In the genomic region with DNA sequence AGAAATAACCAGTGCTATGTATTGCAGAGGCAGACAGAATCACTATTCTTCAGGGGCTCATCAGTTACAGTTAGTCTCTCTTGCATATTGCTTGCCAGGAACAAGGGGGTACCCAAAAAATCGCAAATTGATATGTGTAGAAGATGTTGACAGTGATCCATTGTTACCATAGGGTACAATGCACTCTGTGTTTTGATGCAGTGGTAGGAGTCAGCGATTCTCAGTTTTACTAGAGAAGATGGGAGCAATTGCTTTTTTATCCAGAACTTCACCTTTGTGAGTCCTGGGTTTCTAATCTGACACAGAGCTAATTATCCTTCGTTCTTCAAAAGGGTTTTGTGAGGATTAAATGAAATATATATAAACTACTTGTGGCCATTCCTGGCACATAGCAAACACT, we compare ENCODE assay signal across 15 cellular contexts.
A peak's percentile ranks its signal among the peaks of the same experiment; 100 is the strongest.
DNase-seq lines count a peak whose midpoint lies in the region; TF ChIP-seq lines count a peak whose summit lies in the region.
"Had no signal": no experiment of that assay in that cellular context is flagged by ENCODE, and none has a peak within 500 bp of the region (broad histone marks: within the 10 kb centered on the region; RNA-seq: fewer than 3 reads in every experiment).

No MANE protein-coding gene starts in this region.

- H3K27me3 ChIP-seq in Karpas-422 (ENCODE audit: low read length) (no peaks in the 10 kb centered on the region), neural cell (ENCODE audit: insufficient read depth, low read depth, low read length) (no peaks in the 10 kb centered on the region)

- H3K36me3 ChIP-seq in Karpas-422 (ENCODE audit: insufficient read depth, low read length): no peaks in the 10 kb centered on the region
- no peaks in the 10 kb centered on the region for H3K36me3 ChIP-seq in neural cell (ENCODE audit: insufficient read depth, low read length)

- H2AFZ ChIP-seq in Karpas-422 (ENCODE audit: low read length): peak overlapping the region; percentile 12; the same call in 1 of the 2 replicates
- H2AFZ ChIP-seq in neural cell (ENCODE audit: low read depth, low read length): no peak overlapping the region
- H2AFZ ChIP-seq: GM23248 had no signal

- no peak for TF ChIP-seq CTCF in neural cell (IDR thresholded peaks at IDR 0.05; ENCODE audit: poor library complexity, severe bottlenecking)

- no peak overlapping the region for H3K4me2 ChIP-seq in Karpas-422 (ENCODE audit: low read depth, low read length, poor library complexity, severe bottlenecking)
- H3K4me2 ChIP-seq in neural cell (ENCODE audit: low read length): peak overlapping the region; percentile 24

- H3K9me2 ChIP-seq in Karpas-422 (replicated peaks; ENCODE audit: insufficient read depth, low read length) (no peaks in the 10 kb centered on the region), neural cell (ENCODE audit: insufficient read depth, low read length) (no peaks in the 10 kb centered on the region)

- H3K4me3 ChIP-seq in Karpas-422 (ENCODE audit: low read length): no peak overlapping the region
- H3K4me3 ChIP-seq in neural cell (ENCODE audit: low read length): no peak overlapping the region
- H3K4me3 ChIP-seq: GM23248 had no signal

- H3K9ac ChIP-seq in Karpas-422 (ENCODE audit: low read length): no peak overlapping the region
- H3K9ac ChIP-seq in neural cell (ENCODE audit: low read length): peak overlapping the region; percentile 7
- H3K9ac ChIP-seq: GM23248 had no signal

- TF ChIP-seq RAD21 in neural cell (conservative IDR thresholded peaks at IDR 0.05): no peak

- H3K79me2 ChIP-seq in Karpas-422 (ENCODE audit: low read length): no peaks in the 10 kb centered on the region
- H3K79me2 ChIP-seq in neural cell (replicated peaks; ENCODE audit: insufficient read depth, low read length): no peaks in the 10 kb centered on the region

- H3F3A ChIP-seq in neural cell (ENCODE audit: insufficient read depth, low read length, poor library complexity, severe bottlenecking): no peaks in the 10 kb centered on the region

- peaks cover 70% of the 10 kb centered on the region for H3K4me1 ChIP-seq in Karpas-422 (ENCODE audit: low read length)

- no peaks in the 10 kb centered on the region for H3K9me3 ChIP-seq in Karpas-422 (ENCODE audit: low read length)
- no peaks in the 10 kb centered on the region for H3K9me3 ChIP-seq in neural cell (ENCODE audit: low read length)

- DNase-seq in Ammon's horn (ENCODE audit: low spot score) (peak; percentile 7), Karpas-422 (no peak), cerebellar nuclear complex (lab: John Stamatoyannopoulos, UW) (no peak), NCI-H345 treated with DMSO at 0.1 percent for 48 hours (lab: John Stamatoyannopoulos, UW; ENCODE audit: unreplicated experiment) (no peak), AG20443 (ENCODE audit: low spot score) (no peak)
- DNase-seq: AML-193; C1 segment of cervical spinal cord; Caco-2; CD4-positive, alpha-beta memory T cell; DMS153; DND-41; GM23248; H7; HCEC 1CT had no signal

- TF ChIP-seq EP300 in neural cell (conservative IDR thresholded peaks at IDR 0.05; ENCODE audit: poor library complexity, severe bottlenecking): no peak

- H3K27ac ChIP-seq in Karpas-422 (ENCODE audit: low read length): peak overlapping the region; percentile 92
- peak overlapping the region; percentile 62 for H3K27ac ChIP-seq in neural cell (ENCODE audit: low read length)
- H3K27ac ChIP-seq: GM23248 had no signal

- H4K20me1 ChIP-seq in Karpas-422 (ENCODE audit: insufficient read depth, low read depth, low read length): no peaks in the 10 kb centered on the region
- H4K20me1 ChIP-seq in neural cell (ENCODE audit: insufficient read depth): no peaks in the 10 kb centered on the region

TF ChIP-seq in neural cell, 6 proteins besides CTCF, POLR2A, EP300 and RAD21:
- no peak for TF ChIP-seq POLR2AphosphoS5 (IDR thresholded peaks at IDR 0.05)
- no peak for TF ChIP-seq MXI1 (conservative IDR thresholded peaks at IDR 0.05; ENCODE audit: poor library complexity, severe bottlenecking)
- TF ChIP-seq REST (IDR thresholded peaks at IDR 0.05; ENCODE audit: borderline replicate concordance): no peak
